1 cellular context compared by ENCODE assay signal in genomic region chr14:22929104-22929847, GRCh38.
TF ChIP-seq lines count a peak whose summit lies in the region.

PRMT5 (minus strand) TSS chr14:22929376; CDS start chr14:22929361, 15 bp downstream.

TF ChIP-seq in HepG2, 621 proteins besides CTCF, POLR2A, EP300 and RAD21 (continued from another document and continues in another):
- TF ChIP-seq DMTF1 (CRISPR knock-in tag; IDR thresholded peaks at IDR 0.05) (no peak; the same call in 1 of the 2 replicates), KDM4B (CRISPR knock-in tag; IDR thresholded peaks at IDR 0.05) (peak; percentile 98), NCOA2 (CRISPR knock-in tag; IDR thresholded peaks at IDR 0.05) (peak; percentile 89), GPN1 (CRISPR knock-in tag; IDR thresholded peaks at IDR 0.05; ENCODE audit: borderline replicate concordance) (peak; percentile 93; the same call in 1 of the 2 replicates), E2F2 (CRISPR knock-in tag; IDR thresholded peaks at IDR 0.05; ENCODE audit: borderline replicate concordance) (peak; percentile 96), ZNF275 (CRISPR knock-in tag; IDR thresholded peaks at IDR 0.05; ENCODE audit: borderline replicate concordance) (peak; percentile 96), ZFP62 (CRISPR knock-in tag; IDR thresholded peaks at IDR 0.05) (peak; percentile 97; the same call in 1 of the 2 replicates), HNF1B (CRISPR knock-in tag; IDR thresholded peaks at IDR 0.05) (peak; percentile 85), SP140L (CRISPR knock-in tag; IDR thresholded peaks at IDR 0.05; ENCODE audit: borderline replicate concordance) (peak; percentile 99), NKX3-1 (CRISPR knock-in tag; IDR thresholded peaks at IDR 0.05) (peak; percentile 97), ZNF512 (CRISPR knock-in tag; IDR thresholded peaks at IDR 0.05) (0 out of 2 replicates have a peak, but pooled peaks have one; percentile 17), ZNF773 (CRISPR knock-in tag; IDR thresholded peaks at IDR 0.05; ENCODE audit: borderline replicate concordance) (peak; percentile 93; the same call in 1 of the 2 replicates), TP53 (CRISPR knock-in tag; conservative IDR thresholded peaks at IDR 0.05) (peak; percentile 97), ZNF296 (CRISPR knock-in tag; conservative IDR thresholded peaks at IDR 0.05) (peak; percentile 95), KLF6 (CRISPR knock-in tag; IDR thresholded peaks at IDR 0.05) (peak; percentile 99), ZNF282 (IDR thresholded peaks at IDR 0.05; ENCODE audit: partially characterized antibody) (no peak), ZNF232 (CRISPR knock-in tag; IDR thresholded peaks at IDR 0.05; ENCODE audit: borderline replicate concordance) (peak; percentile 90; the same call in 1 of the 2 replicates), ZNF883 (CRISPR knock-in tag; IDR thresholded peaks at IDR 0.05; ENCODE audit: not compliant biosample characterization) (peak; percentile 99), GRHL1 (CRISPR knock-in tag; conservative IDR thresholded peaks at IDR 0.05) (no peak), PHF5A (CRISPR knock-in tag; IDR thresholded peaks at IDR 0.05; ENCODE audit: low read depth, unreplicated experiment) (peak; percentile 100), ZNF224 (CRISPR knock-in tag; IDR thresholded peaks at IDR 0.05) (peak; percentile 88), ZNF143 (CRISPR knock-in tag; IDR thresholded peaks at IDR 0.05) (peak; percentile 94), ATF2 (CRISPR knock-in tag; IDR thresholded peaks at IDR 0.05) (peak; percentile 97), RNF2 (conservative IDR thresholded peaks at IDR 0.05; ENCODE audit: low read depth) (peak; percentile 33; the same call in 1 of the 2 replicates), ZFP37 (CRISPR knock-in tag; IDR thresholded peaks at IDR 0.05; ENCODE audit: borderline replicate concordance) (peak; percentile 84; the same call in 1 of the 2 replicates), SSRP1 (CRISPR knock-in tag; IDR thresholded peaks at IDR 0.05) (no peak), TMF1 (CRISPR knock-in tag; IDR thresholded peaks at IDR 0.05; ENCODE audit: low read depth) (peak; percentile 67; the same call in 1 of the 2 replicates), MXD4 (CRISPR knock-in tag; IDR thresholded peaks at IDR 0.05) (peak; percentile 92), NFE2 (CRISPR knock-in tag; IDR thresholded peaks at IDR 0.05) (peak; percentile 34; the same call in 1 of the 2 replicates), ZNF207 (IDR thresholded peaks at IDR 0.05; ENCODE audit: borderline replicate concordance) (no peak), MED13 (CRISPR knock-in tag; IDR thresholded peaks at IDR 0.05) (peak; percentile 96), ZNF674 (CRISPR knock-in tag; IDR thresholded peaks at IDR 0.05; ENCODE audit: low read depth) (0 out of 2 replicates have a peak, but pooled peaks have one; percentile 93), ZNF441 (CRISPR knock-in tag; IDR thresholded peaks at IDR 0.05; ENCODE audit: borderline replicate concordance) (peak; percentile 87; the same call in 1 of the 2 replicates), ASH2L (IDR thresholded peaks at IDR 0.05; ENCODE audit: insufficient read length, low read depth, low read length) (peak; percentile 98), ZNF451 (CRISPR knock-in tag; IDR thresholded peaks at IDR 0.05) (peak; percentile 91; the same call in 1 of the 2 replicates), MLXIP (CRISPR knock-in tag; IDR thresholded peaks at IDR 0.05; ENCODE audit: borderline replicate concordance) (peak; percentile 60; the same call in 1 of the 2 replicates), ZNF557 (CRISPR knock-in tag; IDR thresholded peaks at IDR 0.05) (peak; percentile 95), TCF12 (IDR thresholded peaks at IDR 0.05) (no peak), TCF12 (CRISPR knock-in tag; IDR thresholded peaks at IDR 0.05) (0 out of 2 replicates have a peak, but pooled peaks have one; percentile 76), GATA4 (IDR thresholded peaks at IDR 0.05; ENCODE audit: borderline replicate concordance, low read depth) (peak; percentile 87), ZNF670 (CRISPR knock-in tag; IDR thresholded peaks at IDR 0.05; ENCODE audit: borderline replicate concordance) (0 out of 2 replicates have a peak, but pooled peaks have one; percentile 10), THAP9 (CRISPR knock-in tag; IDR thresholded peaks at IDR 0.05; ENCODE audit: borderline replicate concordance) (peak; percentile 96), ZSCAN29 (CRISPR knock-in tag; conservative IDR thresholded peaks at IDR 0.05) (peak; percentile 97)
